ENCODE assay signal across 9 cellular contexts in genomic region chr4:45442466-45442865, GRCh38.
A peak's percentile ranks its signal among the peaks of the same experiment; 100 is the strongest.
DNase-seq lines count a peak whose midpoint lies in the region; ATAC-seq, FAIRE-seq and TF ChIP-seq lines count a peak whose summit lies in the region.
"Had no signal": no experiment of that assay in that cellular context is flagged by ENCODE, and none has a peak within 500 bp of the region (broad histone marks: within the 10 kb centered on the region; RNA-seq: fewer than 3 reads in every experiment).

No MANE protein-coding gene starts in this region.

- TF ChIP-seq CTCF in 22Rv1 (IDR thresholded peaks at IDR 0.05) = peak; percentile 71
- TF ChIP-seq CTCF in foreskin keratinocyte (conservative IDR thresholded peaks at IDR 0.05) = peak; percentile 54
- TF ChIP-seq CTCF in omental fat pad (IDR thresholded peaks at IDR 0.05) = no peak

- FAIRE-seq in GM12891 (lab: Jason Lieb, UNC) = peak; percentile 65

- H3K27ac ChIP-seq in 22Rv1 (no peak overlapping the region), foreskin keratinocyte (no peak overlapping the region)

- no peaks in the 10 kb centered on the region for H3K4me1 ChIP-seq in foreskin keratinocyte

- TF ChIP-seq POLR2A in GM12891 (IDR thresholded peaks at IDR 0.05; ENCODE audit: low read depth, low read length) = no peak

- intact Hi-C loops in sciatic nerve (cut with DNase I) = no loop called here

- DNase-seq in GM12891 (ENCODE audit: insufficient read length, low spot score) (no peak), NCI-H82 treated with DMSO at 0.1 percent for 48 hours (lab: John Stamatoyannopoulos, UW; ENCODE audit: unreplicated experiment) (peak; percentile 3), foreskin keratinocyte (peak in 1 of 2 donors; percentile 34), NCI-H1092 (lab: John Stamatoyannopoulos, UW) (no peak), sciatic nerve (ENCODE audit: low spot score) (no peak), DMS153 (lab: John Stamatoyannopoulos, UW) (no peak), omental fat pad (ENCODE audit: low spot score) (no peak)
- DNase-seq: T1000 had no signal

- no peaks in the 10 kb centered on the region for H3K27me3 ChIP-seq in foreskin keratinocyte

- ATAC-seq in foreskin keratinocyte = peak; percentile 65
- no peak for ATAC-seq in sciatic nerve
- ATAC-seq in omental fat pad (ENCODE audit: low FRiP score) = no peak

TF ChIP-seq in GM12891, 5 proteins besides CTCF, POLR2A, EP300 and RAD21:
- TF ChIP-seq POLR2AphosphoS5 (IDR thresholded peaks at IDR 0.05; ENCODE audit: low read depth, low read length) (no peak), PAX5 (IDR thresholded peaks at IDR 0.05; ENCODE audit: insufficient read depth, low read length, severe bottlenecking) (no peak), POU2F2 (IDR thresholded peaks at IDR 0.05; ENCODE audit: low read depth, low read length) (no peak), SPI1 (IDR thresholded peaks at IDR 0.05; ENCODE audit: low read depth, low read length) (no peak), TAF1 (IDR thresholded peaks at IDR 0.05; ENCODE audit: low read depth, low read length) (no peak)
TF ChIP-seq in GM12891: peak in this region for 0.

Comparison
In these comparisons a context has a peak if more than half of its experiments do, and no peak if none do; other contexts are left out.
1. CTCF ChIP-seq: peak in 22Rv1 (single experiment) and foreskin keratinocyte (single experiment); none in omental fat pad (0 of 3).